ENCODE assay signal across 19 cellular contexts in the genomic region with DNA sequence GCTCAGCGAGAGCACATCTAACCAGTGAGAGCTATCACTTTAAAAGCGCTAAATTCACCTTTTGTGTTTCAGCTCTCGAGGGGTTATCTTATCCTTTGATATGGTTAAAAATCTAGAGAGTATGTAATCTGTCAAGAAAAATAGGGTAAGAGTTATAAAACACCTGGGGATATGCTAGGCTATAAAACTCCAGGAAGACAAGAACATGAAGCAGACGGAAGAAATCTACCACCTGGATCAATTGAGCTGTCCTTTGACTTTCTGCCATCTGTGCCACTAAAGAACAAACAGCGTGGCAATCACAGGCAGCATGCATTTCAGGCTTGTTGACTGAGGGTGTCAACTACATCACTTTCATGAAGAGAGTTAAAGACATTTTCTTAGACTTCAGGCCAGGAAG.
DNase-seq lines count a peak whose midpoint lies in the region; ATAC-seq and TF ChIP-seq lines count a peak whose summit lies in the region.
"Had no signal": no experiment of that assay in that cellular context is flagged by ENCODE, and none has a peak within 500 bp of the region (broad histone marks: within the 10 kb centered on the region; RNA-seq: fewer than 3 reads in every experiment).

No MANE protein-coding gene starts in this region.

- no peaks in the 10 kb centered on the region for H3K4me1 ChIP-seq in Karpas-422 (ENCODE audit: low read length)
- H3K4me1 ChIP-seq in PC-3 (ENCODE audit: insufficient read depth, low read length), result no peaks in the 10 kb centered on the region
- H3K4me1 ChIP-seq: BE2C had no signal

- H3K9me2 ChIP-seq in Karpas-422 (replicated peaks; ENCODE audit: insufficient read depth, low read length) (no peaks in the 10 kb centered on the region), PC-3 (replicated peaks; ENCODE audit: low read length) (no peaks in the 10 kb centered on the region)

- no peaks in the 10 kb centered on the region for H3K79me2 ChIP-seq in Karpas-422 (ENCODE audit: low read length)
- H3K79me2 ChIP-seq in PC-3 (ENCODE audit: low read length), result no peaks in the 10 kb centered on the region

- intact Hi-C loops in PC-3 (cut with micrococcal nuclease), result no loop called here

- H3K4me3 ChIP-seq in Jurkat, Clone E6-1 (ENCODE audit: low read length), result no peak overlapping the region
- H3K4me3 ChIP-seq in Karpas-422 (ENCODE audit: low read length), result no peak overlapping the region
- no peak overlapping the region for H3K4me3 ChIP-seq in PC-3 (ENCODE audit: low read length)
- H3K4me3 ChIP-seq: GM23338 had no signal

- H3K9ac ChIP-seq in Karpas-422 (ENCODE audit: low read length) (no peak overlapping the region), PC-3 (ENCODE audit: low read length) (no peak overlapping the region)

- no TSS peak for BruUV-seq in PC-3 (replicated peaks; lab: Mats Ljungman, UMichigan)

- no peaks in the 10 kb centered on the region for H3F3A ChIP-seq in PC-3 (ENCODE audit: low read length, unreplicated experiment)

- H4K20me1 ChIP-seq in Karpas-422 (ENCODE audit: insufficient read depth, low read depth, low read length) (no peaks in the 10 kb centered on the region), PC-3 (ENCODE audit: low read length) (no peaks in the 10 kb centered on the region)

- H3K9me3 ChIP-seq in Karpas-422 (ENCODE audit: low read length) (no peaks in the 10 kb centered on the region), PC-3 (ENCODE audit: low read length) (no peaks in the 10 kb centered on the region)
- H3K9me3 ChIP-seq: BE2C had no signal

- POLR2A ChIA-PET in PC-3 (lab: Charles Lee; ENCODE audit: unreplicated experiment), result interaction anchor here (0.6 kb wide), 1 partner anchor 15 kb away, joined by 4 read pairs; no protein-coding TSS in a partner anchor

- H3K27ac ChIP-seq in Karpas-422 (ENCODE audit: low read length) (no peak overlapping the region), PC-3 (ENCODE audit: low read length) (no peak overlapping the region)

- CTCF ChIA-PET in PC-3 (lab: Charles Lee), result no interaction called here

- no peaks in the 10 kb centered on the region for H3K36me3 ChIP-seq in Karpas-422 (ENCODE audit: insufficient read depth, low read length)
- no peaks in the 10 kb centered on the region; the same call in 1 of the 2 replicates for H3K36me3 ChIP-seq in PC-3 (ENCODE audit: low read depth, low read length)
- H3K36me3 ChIP-seq: BE2C had no signal

- H3K27me3 ChIP-seq in Karpas-422 (ENCODE audit: low read length) (no peaks in the 10 kb centered on the region), PC-3 (ENCODE audit: low read length) (no peaks in the 10 kb centered on the region)
- H3K27me3 ChIP-seq: BE2C had no signal

- peak; percentile 92 for DNase-seq in Jurkat, Clone E6-1 (ENCODE audit: low read depth, low spot score)
- DNase-seq in Karpas-422 (peak; percentile 4), PC-3 (no peak), pons (ENCODE audit: low spot score) (peak; percentile 20), NCI-H1105 (lab: John Stamatoyannopoulos, UW) (no peak), hepatic stellate cell (ENCODE audit: low spot score) (no peak)
- DNase-seq: ACHN; BE2C; C1 segment of cervical spinal cord; CD4-positive, CD25-positive, alpha-beta regulatory T cell; CD8-positive, alpha-beta memory T cell; COR-L47; DMS 273 treated with DMSO at 0.1 percent for 48 hours; DMS53; GDM1; HCEC 1CT; IMR-90 had no signal

- ATAC-seq in PC-3 (peak; percentile 17), GM18517 (IDR thresholded peaks at IDR 0.05; ENCODE audit: unreplicated experiment) (no peak)
- ATAC-seq: GM23338 had no signal

- H3K4me2 ChIP-seq in Karpas-422 (ENCODE audit: low read depth, low read length, poor library complexity, severe bottlenecking) (no peak overlapping the region), PC-3 (ENCODE audit: low read length) (no peak overlapping the region)
- H3K4me2 ChIP-seq: GM23338 had no signal

- H2AFZ ChIP-seq in Karpas-422 (ENCODE audit: low read length), result no peak overlapping the region
- H2AFZ ChIP-seq in PC-3 (ENCODE audit: low read length), result no peak overlapping the region
- H2AFZ ChIP-seq: GM23338 had no signal

- no peak for TF ChIP-seq CTCF in PC-3 (conservative IDR thresholded peaks at IDR 0.05; ENCODE audit: low read depth, low read length)

Comparison
In these comparisons a context has a peak if more than half of its experiments do, and no peak if none do; other contexts are left out.
1. DNase-seq: peak in Jurkat, Clone E6-1 (single experiment), Karpas-422 (single experiment) and pons (single experiment); none in PC-3 (single experiment), NCI-H1105 (single experiment) and hepatic stellate cell (single experiment).